Comparison of ENCODE assay signal across 1 cellular context in genomic region chr1:64569376-64569775, GRCh38.
TF ChIP-seq lines count a peak whose summit lies in the region.

No MANE protein-coding gene starts in this region.

TF ChIP-seq in IMR-90, 13 proteins besides CTCF, POLR2A, EP300 and RAD21 (continued from another document):
- TF ChIP-seq SMC3 (IDR thresholded peaks at IDR 0.05; ENCODE audit: low read depth, low read length), result no peak
- TF ChIP-seq, protein P1, sequence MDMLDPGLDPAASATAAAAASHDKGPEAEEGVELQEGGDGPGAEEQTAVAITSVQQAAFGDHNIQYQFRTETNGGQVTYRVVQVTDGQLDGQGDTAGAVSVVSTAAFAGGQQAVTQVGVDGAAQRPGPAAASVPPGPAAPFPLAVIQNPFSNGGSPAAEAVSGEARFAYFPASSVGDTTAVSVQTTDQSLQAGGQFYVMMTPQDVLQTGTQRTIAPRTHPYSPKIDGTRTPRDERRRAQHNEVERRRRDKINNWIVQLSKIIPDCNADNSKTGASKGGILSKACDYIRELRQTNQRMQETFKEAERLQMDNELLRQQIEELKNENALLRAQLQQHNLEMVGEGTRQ (IDR thresholded peaks at IDR 0.05; ENCODE audit: low read depth, low read length), result no peak
- TF ChIP-seq CEBPB (IDR thresholded peaks at IDR 0.05; ENCODE audit: low read depth, low read length), result no peak
- TF ChIP-seq RFX5 (IDR thresholded peaks at IDR 0.05; ENCODE audit: low read depth, low read length), result no peak
- TF ChIP-seq BHLHE40 (IDR thresholded peaks at IDR 0.05; ENCODE audit: low read depth, low read length), result no peak
- TF ChIP-seq RCOR1 (IDR thresholded peaks at IDR 0.05; ENCODE audit: insufficient replicate concordance, low read length), result no peak
TF ChIP-seq in IMR-90: peak in this region for 0.
